1 cellular context compared by ENCODE assay signal in genomic region chr5:40599676-40600075, GRCh38.
TF ChIP-seq lines count a peak whose summit lies in the region.

No MANE protein-coding gene starts in this region.

TF ChIP-seq in WTC11, 78 proteins besides CTCF, POLR2A, EP300 and RAD21 (continued from another document):
- TF ChIP-seq, protein P1, sequence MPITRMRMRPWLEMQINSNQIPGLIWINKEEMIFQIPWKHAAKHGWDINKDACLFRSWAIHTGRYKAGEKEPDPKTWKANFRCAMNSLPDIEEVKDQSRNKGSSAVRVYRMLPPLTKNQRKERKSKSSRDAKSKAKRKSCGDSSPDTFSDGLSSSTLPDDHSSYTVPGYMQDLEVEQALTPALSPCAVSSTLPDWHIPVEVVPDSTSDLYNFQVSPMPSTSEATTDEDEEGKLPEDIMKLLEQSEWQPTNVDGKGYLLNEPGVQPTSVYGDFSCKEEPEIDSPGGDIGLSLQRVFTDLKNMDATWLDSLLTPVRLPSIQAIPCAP (CRISPR knock-in tag; IDR thresholded peaks at IDR 0.05): no peak
- TF ChIP-seq SMAD4 (CRISPR knock-in tag; IDR thresholded peaks at IDR 0.05) (no peak), ZNF121 (CRISPR knock-in tag; IDR thresholded peaks at IDR 0.05) (no peak), RELA (CRISPR knock-in tag; IDR thresholded peaks at IDR 0.05; ENCODE audit: borderline replicate concordance) (no peak), FOXK1 (CRISPR knock-in tag; IDR thresholded peaks at IDR 0.05) (no peak), ZNF263 (CRISPR knock-in tag; IDR thresholded peaks at IDR 0.05; ENCODE audit: low read depth) (no peak), GRHL2 (CRISPR knock-in tag; IDR thresholded peaks at IDR 0.05; ENCODE audit: insufficient replicate concordance, severe bottlenecking) (no peak)
- TF ChIP-seq, protein P2, sequence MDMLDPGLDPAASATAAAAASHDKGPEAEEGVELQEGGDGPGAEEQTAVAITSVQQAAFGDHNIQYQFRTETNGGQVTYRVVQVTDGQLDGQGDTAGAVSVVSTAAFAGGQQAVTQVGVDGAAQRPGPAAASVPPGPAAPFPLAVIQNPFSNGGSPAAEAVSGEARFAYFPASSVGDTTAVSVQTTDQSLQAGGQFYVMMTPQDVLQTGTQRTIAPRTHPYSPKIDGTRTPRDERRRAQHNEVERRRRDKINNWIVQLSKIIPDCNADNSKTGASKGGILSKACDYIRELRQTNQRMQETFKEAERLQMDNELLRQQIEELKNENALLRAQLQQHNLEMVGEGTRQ (CRISPR knock-in tag; IDR thresholded peaks at IDR 0.05): no peak
- TF ChIP-seq, protein P3, sequence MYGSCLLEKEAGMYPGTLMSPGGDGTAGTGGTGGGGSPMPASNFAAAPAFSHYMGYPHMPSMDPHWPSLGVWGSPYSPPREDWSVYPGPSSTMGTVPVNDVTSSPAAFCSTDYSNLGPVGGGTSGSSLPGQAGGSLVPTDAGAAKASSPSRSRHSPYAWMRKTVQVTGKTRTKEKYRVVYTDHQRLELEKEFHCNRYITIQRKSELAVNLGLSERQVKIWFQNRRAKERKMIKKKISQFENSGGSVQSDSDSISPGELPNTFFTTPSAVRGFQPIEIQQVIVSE (CRISPR knock-in tag; IDR thresholded peaks at IDR 0.05; ENCODE audit: borderline replicate concordance): no peak
TF ChIP-seq in WTC11: peak in this region for 0.
